ENCODE assay signal across 1 cellular context in genomic region chr3:128079823-128080222, GRCh38.
TF ChIP-seq lines count a peak whose summit lies in the region.

No MANE protein-coding gene starts in this region.

TF ChIP-seq in GM23338, 12 proteins besides CTCF, POLR2A, EP300 and RAD21:
- TF ChIP-seq ZNF331 (CRISPR knock-in tag; IDR thresholded peaks at IDR 0.05; ENCODE audit: low read depth) (no peak), STAT1 (IDR thresholded peaks at IDR 0.05; ENCODE audit: unreplicated experiment) (no peak), NANOG (IDR thresholded peaks at IDR 0.05; ENCODE audit: borderline replicate concordance) (no peak), REST (IDR thresholded peaks at IDR 0.05; ENCODE audit: unreplicated experiment) (no peak), ZNF114 (CRISPR knock-in tag; IDR thresholded peaks at IDR 0.05) (no peak), JUNB (IDR thresholded peaks at IDR 0.05; ENCODE audit: unreplicated experiment) (no peak), ZNF462 (CRISPR knock-in tag; IDR thresholded peaks at IDR 0.05) (no peak), CREB1 (CRISPR knock-in tag; IDR thresholded peaks at IDR 0.05; ENCODE audit: low read depth) (no peak), POLR2AphosphoS5 (IDR thresholded peaks at IDR 0.05; ENCODE audit: low read depth) (no peak), EZH2phosphoT487 (IDR thresholded peaks at IDR 0.05; ENCODE audit: unreplicated experiment) (no peak), ETS1 (IDR thresholded peaks at IDR 0.05) (no peak), EZH2 (IDR thresholded peaks at IDR 0.05; ENCODE audit: low read depth, unreplicated experiment) (no peak)
